Comparison of ENCODE assay signal across 1 cellular context in genomic region chr16:52496051-52496876, GRCh38.
TF ChIP-seq lines count a peak whose summit lies in the region.

No MANE protein-coding gene starts in this region.

TF ChIP-seq in HepG2, 621 proteins besides CTCF, POLR2A, EP300 and RAD21 (continued from another document and continues in another):
- TF ChIP-seq NR2F2 (IDR thresholded peaks at IDR 0.05; ENCODE audit: borderline replicate concordance, low read depth) (peak; percentile 95), JDP2 (CRISPR knock-in tag; IDR thresholded peaks at IDR 0.05; ENCODE audit: borderline replicate concordance) (no peak; the same call in 1 of the 2 replicates), ZNF629 (CRISPR knock-in tag; conservative IDR thresholded peaks at IDR 0.05) (no peak), ZBTB33 (CRISPR knock-in tag; IDR thresholded peaks at IDR 0.05) (no peak), ONECUT2 (CRISPR knock-in tag; IDR thresholded peaks at IDR 0.05) (peak; percentile 98), ZNF616 (CRISPR knock-in tag; IDR thresholded peaks at IDR 0.05; ENCODE audit: low read depth) (no peak), SMARCC2 (IDR thresholded peaks at IDR 0.05) (peak; percentile 64), ETV5 (CRISPR knock-in tag; IDR thresholded peaks at IDR 0.05; ENCODE audit: borderline replicate concordance) (peak; percentile 85; the same call in 1 of the 2 replicates), ZSCAN21 (CRISPR knock-in tag; IDR thresholded peaks at IDR 0.05; ENCODE audit: borderline replicate concordance) (no peak), ZNF337 (CRISPR knock-in tag; IDR thresholded peaks at IDR 0.05; ENCODE audit: borderline replicate concordance, low read depth) (no peak), ZNF879 (CRISPR knock-in tag; IDR thresholded peaks at IDR 0.05) (no peak), BRD4 (CRISPR knock-in tag; IDR thresholded peaks at IDR 0.05) (peak; percentile 36; the same call in 1 of the 2 replicates), EHMT2 (IDR thresholded peaks at IDR 0.05; ENCODE audit: borderline replicate concordance, low read depth, low read length) (no peak; the same call in 1 of the 2 replicates), ARID3A (IDR thresholded peaks at IDR 0.05; ENCODE audit: low read depth, low read length) (peak; percentile 99), SIX1 (CRISPR knock-in tag; IDR thresholded peaks at IDR 0.05; ENCODE audit: borderline replicate concordance) (peak; percentile 97), KDM5A (IDR thresholded peaks at IDR 0.05; ENCODE audit: borderline replicate concordance, low read length) (no peak), MBNL3 (CRISPR knock-in tag; conservative IDR thresholded peaks at IDR 0.05) (no peak), ZNF3 (CRISPR knock-in tag; IDR thresholded peaks at IDR 0.05) (no peak), ZNF605 (CRISPR knock-in tag; IDR thresholded peaks at IDR 0.05) (no peak), ZBTB7B (CRISPR knock-in tag; IDR thresholded peaks at IDR 0.05) (peak; percentile 82), NFIB (CRISPR knock-in tag; IDR thresholded peaks at IDR 0.05; ENCODE audit: borderline replicate concordance) (no peak), PHF5A (CRISPR knock-in tag; IDR thresholded peaks at IDR 0.05; ENCODE audit: low read depth, unreplicated experiment) (peak; percentile 68), ZNF776 (CRISPR knock-in tag; IDR thresholded peaks at IDR 0.05) (no peak), ZNF549 (CRISPR knock-in tag; IDR thresholded peaks at IDR 0.05) (no peak), KAT7 (CRISPR knock-in tag; IDR thresholded peaks at IDR 0.05; ENCODE audit: borderline replicate concordance) (peak; percentile 88), ETV6 (CRISPR knock-in tag; conservative IDR thresholded peaks at IDR 0.05) (no peak; the same call in 1 of the 2 replicates), NBN (conservative IDR thresholded peaks at IDR 0.05) (no peak), MEIS1 (CRISPR knock-in tag; IDR thresholded peaks at IDR 0.05; ENCODE audit: borderline replicate concordance) (0 out of 2 replicates have a peak, but pooled peaks have one; percentile 54), TBL1XR1 (IDR thresholded peaks at IDR 0.05; ENCODE audit: borderline replicate concordance, low read length, partially characterized antibody) (peak; percentile 52), FOXK2 (IDR thresholded peaks at IDR 0.05) (no peak), SOX13 (IDR thresholded peaks at IDR 0.05) (peak; percentile 94), SOX13 (CRISPR knock-in tag; conservative IDR thresholded peaks at IDR 0.05 in 1 of 2, IDR thresholded peaks at IDR 0.05 in 1 of 2) (peak in 1 of 2 experiments; percentile 100; a peak in 2 of 4 replicates), FOXA3 (CRISPR knock-in tag; IDR thresholded peaks at IDR 0.05) (peak; percentile 99), MAZ (IDR thresholded peaks at IDR 0.05; ENCODE audit: borderline replicate concordance, low read depth, low read length) (no peak), MAZ (CRISPR knock-in tag; IDR thresholded peaks at IDR 0.05; ENCODE audit: low read depth) (0 out of 2 replicates have a peak, but pooled peaks have one; percentile 30), ZFP37 (CRISPR knock-in tag; IDR thresholded peaks at IDR 0.05; ENCODE audit: borderline replicate concordance) (no peak), TIGD3 (CRISPR knock-in tag; IDR thresholded peaks at IDR 0.05; ENCODE audit: borderline replicate concordance) (no peak), PPARG (CRISPR knock-in tag; conservative IDR thresholded peaks at IDR 0.05) (peak; percentile 89), ZNF501 (CRISPR knock-in tag; IDR thresholded peaks at IDR 0.05) (no peak), POLR2AphosphoS5 (IDR thresholded peaks at IDR 0.05; ENCODE audit: low read depth, low read length) (no peak), CENPT (CRISPR knock-in tag; IDR thresholded peaks at IDR 0.05; ENCODE audit: low read depth) (no peak), MXD1 (CRISPR knock-in tag; IDR thresholded peaks at IDR 0.05) (no peak), ZNF703 (CRISPR knock-in tag; IDR thresholded peaks at IDR 0.05; ENCODE audit: borderline replicate concordance) (0 out of 2 replicates have a peak, but pooled peaks have one; percentile 70), BORCS8-MEF2B (CRISPR knock-in tag; IDR thresholded peaks at IDR 0.05) (no peak), POGZ (CRISPR knock-in tag; IDR thresholded peaks at IDR 0.05) (peak; percentile 90), PCBP1 (IDR thresholded peaks at IDR 0.05; ENCODE audit: borderline replicate concordance, low read depth, low read length) (no peak), MATR3 (CRISPR knock-in tag; IDR thresholded peaks at IDR 0.05) (no peak), ZNF775 (CRISPR knock-in tag; IDR thresholded peaks at IDR 0.05; ENCODE audit: borderline replicate concordance) (no peak), ZNF75D (CRISPR knock-in tag; IDR thresholded peaks at IDR 0.05; ENCODE audit: borderline replicate concordance) (no peak), ZNF20 (CRISPR knock-in tag; IDR thresholded peaks at IDR 0.05) (no peak), CBX1 (IDR thresholded peaks at IDR 0.05; ENCODE audit: low read depth) (no peak), ARID2 (CRISPR knock-in tag; IDR thresholded peaks at IDR 0.05; ENCODE audit: borderline replicate concordance) (no peak)
- TF ChIP-seq, protein P1, sequence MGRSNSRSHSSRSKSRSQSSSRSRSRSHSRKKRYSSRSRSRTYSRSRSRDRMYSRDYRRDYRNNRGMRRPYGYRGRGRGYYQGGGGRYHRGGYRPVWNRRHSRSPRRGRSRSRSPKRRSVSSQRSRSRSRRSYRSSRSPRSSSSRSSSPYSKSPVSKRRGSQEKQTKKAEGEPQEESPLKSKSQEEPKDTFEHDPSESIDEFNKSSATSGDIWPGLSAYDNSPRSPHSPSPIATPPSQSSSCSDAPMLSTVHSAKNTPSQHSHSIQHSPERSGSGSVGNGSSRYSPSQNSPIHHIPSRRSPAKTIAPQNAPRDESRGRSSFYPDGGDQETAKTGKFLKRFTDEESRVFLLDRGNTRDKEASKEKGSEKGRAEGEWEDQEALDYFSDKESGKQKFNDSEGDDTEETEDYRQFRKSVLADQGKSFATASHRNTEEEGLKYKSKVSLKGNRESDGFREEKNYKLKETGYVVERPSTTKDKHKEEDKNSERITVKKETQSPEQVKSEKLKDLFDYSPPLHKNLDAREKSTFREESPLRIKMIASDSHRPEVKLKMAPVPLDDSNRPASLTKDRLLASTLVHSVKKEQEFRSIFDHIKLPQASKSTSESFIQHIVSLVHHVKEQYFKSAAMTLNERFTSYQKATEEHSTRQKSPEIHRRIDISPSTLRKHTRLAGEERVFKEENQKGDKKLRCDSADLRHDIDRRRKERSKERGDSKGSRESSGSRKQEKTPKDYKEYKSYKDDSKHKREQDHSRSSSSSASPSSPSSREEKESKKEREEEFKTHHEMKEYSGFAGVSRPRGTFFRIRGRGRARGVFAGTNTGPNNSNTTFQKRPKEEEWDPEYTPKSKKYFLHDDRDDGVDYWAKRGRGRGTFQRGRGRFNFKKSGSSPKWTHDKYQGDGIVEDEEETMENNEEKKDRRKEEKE (IDR thresholded peaks at IDR 0.05): no peak
- TF ChIP-seq, protein P2, sequence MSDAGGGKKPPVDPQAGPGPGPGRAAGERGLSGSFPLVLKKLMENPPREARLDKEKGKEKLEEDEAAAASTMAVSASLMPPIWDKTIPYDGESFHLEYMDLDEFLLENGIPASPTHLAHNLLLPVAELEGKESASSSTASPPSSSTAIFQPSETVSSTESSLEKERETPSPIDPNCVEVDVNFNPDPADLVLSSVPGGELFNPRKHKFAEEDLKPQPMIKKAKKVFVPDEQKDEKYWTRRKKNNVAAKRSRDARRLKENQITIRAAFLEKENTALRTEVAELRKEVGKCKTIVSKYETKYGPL (CRISPR knock-in tag; IDR thresholded peaks at IDR 0.05): no peak
- TF ChIP-seq, protein P3, sequence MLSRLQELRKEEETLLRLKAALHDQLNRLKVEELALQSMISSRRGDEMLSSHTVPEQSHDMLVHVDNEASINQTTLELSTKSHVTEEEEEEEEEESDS (CRISPR knock-in tag; IDR thresholded peaks at IDR 0.05; ENCODE audit: borderline replicate concordance): no peak
- TF ChIP-seq, protein P4, sequence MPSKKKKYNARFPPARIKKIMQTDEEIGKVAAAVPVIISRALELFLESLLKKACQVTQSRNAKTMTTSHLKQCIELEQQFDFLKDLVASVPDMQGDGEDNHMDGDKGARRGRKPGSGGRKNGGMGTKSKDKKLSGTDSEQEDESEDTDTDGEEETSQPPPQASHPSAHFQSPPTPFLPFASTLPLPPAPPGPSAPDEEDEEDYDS (CRISPR knock-in tag; IDR thresholded peaks at IDR 0.05): peak; percentile 72
- TF ChIP-seq, protein P5, sequence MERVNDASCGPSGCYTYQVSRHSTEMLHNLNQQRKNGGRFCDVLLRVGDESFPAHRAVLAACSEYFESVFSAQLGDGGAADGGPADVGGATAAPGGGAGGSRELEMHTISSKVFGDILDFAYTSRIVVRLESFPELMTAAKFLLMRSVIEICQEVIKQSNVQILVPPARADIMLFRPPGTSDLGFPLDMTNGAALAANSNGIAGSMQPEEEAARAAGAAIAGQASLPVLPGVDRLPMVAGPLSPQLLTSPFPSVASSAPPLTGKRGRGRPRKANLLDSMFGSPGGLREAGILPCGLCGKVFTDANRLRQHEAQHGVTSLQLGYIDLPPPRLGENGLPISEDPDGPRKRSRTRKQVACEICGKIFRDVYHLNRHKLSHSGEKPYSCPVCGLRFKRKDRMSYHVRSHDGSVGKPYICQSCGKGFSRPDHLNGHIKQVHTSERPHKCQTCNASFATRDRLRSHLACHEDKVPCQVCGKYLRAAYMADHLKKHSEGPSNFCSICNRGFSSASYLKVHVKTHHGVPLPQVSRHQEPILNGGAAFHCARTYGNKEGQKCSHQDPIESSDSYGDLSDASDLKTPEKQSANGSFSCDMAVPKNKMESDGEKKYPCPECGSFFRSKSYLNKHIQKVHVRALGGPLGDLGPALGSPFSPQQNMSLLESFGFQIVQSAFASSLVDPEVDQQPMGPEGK (CRISPR knock-in tag; IDR thresholded peaks at IDR 0.05): peak; percentile 73
- TF ChIP-seq, protein P6, sequence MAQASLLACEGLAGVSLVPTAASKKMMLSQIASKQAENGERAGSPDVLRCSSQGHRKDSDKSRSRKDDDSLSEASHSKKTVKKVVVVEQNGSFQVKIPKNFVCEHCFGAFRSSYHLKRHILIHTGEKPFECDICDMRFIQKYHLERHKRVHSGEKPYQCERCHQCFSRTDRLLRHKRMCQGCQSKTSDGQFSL (CRISPR knock-in tag; IDR thresholded peaks at IDR 0.05): no peak
- TF ChIP-seq, protein P7, sequence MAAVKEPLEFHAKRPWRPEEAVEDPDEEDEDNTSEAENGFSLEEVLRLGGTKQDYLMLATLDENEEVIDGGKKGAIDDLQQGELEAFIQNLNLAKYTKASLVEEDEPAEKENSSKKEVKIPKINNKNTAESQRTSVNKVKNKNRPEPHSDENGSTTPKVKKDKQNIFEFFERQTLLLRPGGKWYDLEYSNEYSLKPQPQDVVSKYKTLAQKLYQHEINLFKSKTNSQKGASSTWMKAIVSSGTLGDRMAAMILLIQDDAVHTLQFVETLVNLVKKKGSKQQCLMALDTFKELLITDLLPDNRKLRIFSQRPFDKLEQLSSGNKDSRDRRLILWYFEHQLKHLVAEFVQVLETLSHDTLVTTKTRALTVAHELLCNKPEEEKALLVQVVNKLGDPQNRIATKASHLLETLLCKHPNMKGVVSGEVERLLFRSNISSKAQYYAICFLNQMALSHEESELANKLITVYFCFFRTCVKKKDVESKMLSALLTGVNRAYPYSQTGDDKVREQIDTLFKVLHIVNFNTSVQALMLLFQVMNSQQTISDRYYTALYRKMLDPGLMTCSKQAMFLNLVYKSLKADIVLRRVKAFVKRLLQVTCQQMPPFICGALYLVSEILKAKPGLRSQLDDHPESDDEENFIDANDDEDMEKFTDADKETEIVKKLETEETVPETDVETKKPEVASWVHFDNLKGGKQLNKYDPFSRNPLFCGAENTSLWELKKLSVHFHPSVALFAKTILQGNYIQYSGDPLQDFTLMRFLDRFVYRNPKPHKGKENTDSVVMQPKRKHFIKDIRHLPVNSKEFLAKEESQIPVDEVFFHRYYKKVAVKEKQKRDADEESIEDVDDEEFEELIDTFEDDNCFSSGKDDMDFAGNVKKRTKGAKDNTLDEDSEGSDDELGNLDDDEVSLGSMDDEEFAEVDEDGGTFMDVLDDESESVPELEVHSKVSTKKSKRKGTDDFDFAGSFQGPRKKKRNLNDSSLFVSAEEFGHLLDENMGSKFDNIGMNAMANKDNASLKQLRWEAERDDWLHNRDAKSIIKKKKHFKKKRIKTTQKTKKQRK (IDR thresholded peaks at IDR 0.05; ENCODE audit: low read length): no peak
